ENCODE assay signal across 21 cellular contexts in genomic region chr14:97053941-97054340, GRCh38.
A peak's percentile ranks its signal among the peaks of the same experiment; 100 is the strongest.
DNase-seq lines count a peak whose midpoint lies in the region; ATAC-seq and TF ChIP-seq lines count a peak whose summit lies in the region.
"Had no signal": no experiment of that assay in that cellular context is flagged by ENCODE, and none has a peak within 500 bp of the region (broad histone marks: within the 10 kb centered on the region; RNA-seq: fewer than 3 reads in every experiment).

No MANE protein-coding gene starts in this region.

- no peak for ATAC-seq in activated naive CD8-positive, alpha-beta T cell treated with anti-CD3 and anti-CD28 coated beads, Interleukin-2, amount 10 ng/mL, durations not matched to agents 7 days and 5 days (ENCODE audit: low read depth)
- no peak for ATAC-seq in activated naive CD8-positive, alpha-beta T cell treated with anti-CD3 and anti-CD28 coated beads, Interleukin-2, amount 50 U/mL, for 24 hours
- peak; percentile 34 for ATAC-seq in Right ventricle myocardium superior (ENCODE audit: poor library complexity)
- no peak for ATAC-seq in heart left ventricle
- no peak for ATAC-seq in body of pancreas
- ATAC-seq: A549; CD8-positive, alpha-beta T cell; GM12878 had no signal

- no peaks in the 10 kb centered on the region for H3K79me2 ChIP-seq in neural cell (replicated peaks; ENCODE audit: insufficient read depth, low read length)

- no peaks in the 10 kb centered on the region for H3K9me2 ChIP-seq in neural cell (ENCODE audit: insufficient read depth, low read length)

- H2AFZ ChIP-seq in neural cell (ENCODE audit: low read depth, low read length) = no peak overlapping the region

- no peak overlapping the region for H3K4me2 ChIP-seq in neural cell (ENCODE audit: low read length)
- H3K4me2 ChIP-seq: A549; BLaER1 treated with 17β-estradiol and CSF1 and Interleukin-3, amounts not matched to agents 10 nM and 100 nM had no signal

- TF ChIP-seq CTCF in heart left ventricle (IDR thresholded peaks at IDR 0.05) = no peak
- TF ChIP-seq CTCF in neural cell (IDR thresholded peaks at IDR 0.05; ENCODE audit: poor library complexity, severe bottlenecking) = no peak
- TF ChIP-seq CTCF in body of pancreas (IDR thresholded peaks at IDR 0.05) = no peak

- intact Hi-C loops in Right ventricle myocardium superior (cut with DNase I) = no loop called here
- intact Hi-C loops in heart left ventricle (cut with DNase I) = no loop called here
- intact Hi-C loops in body of pancreas (cut with DNase I) = no loop called here

- H4K20me1 ChIP-seq in neural cell (ENCODE audit: insufficient read depth) = no peaks in the 10 kb centered on the region
- H4K20me1 ChIP-seq: BLaER1 treated with 17β-estradiol and CSF1 and Interleukin-3, amounts not matched to agents 10 nM and 100 nM had no signal

- H3K9ac ChIP-seq in neural cell (ENCODE audit: low read length) = no peak overlapping the region
- H3K9ac ChIP-seq: BLaER1 treated with 17β-estradiol and CSF1 and Interleukin-3, amounts not matched to agents 10 nM and 100 nM had no signal

- H3K4me1 ChIP-seq in heart left ventricle (no peaks in the 10 kb centered on the region), body of pancreas (no peaks in the 10 kb centered on the region)
- H3K4me1 ChIP-seq: A549, Caco-2 had no signal

- H3F3A ChIP-seq in neural cell (ENCODE audit: insufficient read depth, low read length, poor library complexity, severe bottlenecking) = no peaks in the 10 kb centered on the region

- no peak for TF ChIP-seq RAD21 in neural cell (conservative IDR thresholded peaks at IDR 0.05)

- no peak for TF ChIP-seq POLR2A in heart left ventricle (IDR thresholded peaks at IDR 0.05)
- no peak for TF ChIP-seq POLR2A in body of pancreas (IDR thresholded peaks at IDR 0.05)

- POLR2A ChIA-PET in activated naive CD8-positive, alpha-beta T cell treated with anti-CD3 and anti-CD28 coated beads, Interleukin-2, amount 10 ng/mL, durations not matched to agents 7 days and 5 days (lab: Charles Lee) = no interaction called here

- no peak for DNase-seq in activated naive CD8-positive, alpha-beta T cell treated with anti-CD3 and anti-CD28 coated beads, Interleukin-2, amount 10 ng/mL, durations not matched to agents 7 days and 5 days
- DNase-seq in activated naive CD8-positive, alpha-beta T cell treated with anti-CD3 and anti-CD28 coated beads, Interleukin-2, amount 50 U/mL, for 24 hours = no peak
- no peak for DNase-seq in Right ventricle myocardium superior
- DNase-seq in heart left ventricle = no peak
- peak; percentile 81 for DNase-seq in cerebellar cortex (ENCODE audit: low spot score)
- DNase-seq in body of pancreas = no peak
- DNase-seq in activated effector memory CD4-positive, alpha-beta T cell treated with anti-CD3 and anti-CD28 coated beads, Interleukin-2, amount 50 U/mL, for 16 hours = no peak
- DNase-seq: AML-193; Caco-2; Calu3; CD4-positive, alpha-beta T cell; CD8-positive, alpha-beta T cell; DMS79 treated with DMSO at 0.1 percent for 48 hours; GDM1 had no signal

- H3K27me3 Mint-ChIP-seq in activated naive CD8-positive, alpha-beta T cell treated with anti-CD3 and anti-CD28 coated beads, Interleukin-2, amount 10 ng/mL, durations not matched to agents 7 days and 5 days = peaks cover 2% of the 10 kb centered on the region
- H3K27me3 Mint-ChIP-seq in activated naive CD8-positive, alpha-beta T cell treated with anti-CD3 and anti-CD28 coated beads, Interleukin-2, amount 50 U/mL, for 24 hours = no peaks in the 10 kb centered on the region
- H3K27me3 Mint-ChIP-seq: B cell; CD4-positive, alpha-beta T cell had no signal

- H3K27me3 ChIP-seq in heart left ventricle (peaks cover 0 to 16% (median 0%) of the 10 kb centered on the region in 9 donors), neural cell (ENCODE audit: insufficient read depth, low read depth, low read length) (no peaks in the 10 kb centered on the region), body of pancreas (no peaks in the 10 kb centered on the region)
- H3K27me3 ChIP-seq: BLaER1 treated with 17β-estradiol and CSF1 and Interleukin-3, amounts not matched to agents 10 nM and 100 nM had no signal

- H3K4me3 ChIP-seq in heart left ventricle (no peak overlapping the region), neural cell (ENCODE audit: low read length) (no peak overlapping the region), body of pancreas (no peak overlapping the region)
- H3K4me3 ChIP-seq: A549; BLaER1 treated with 17β-estradiol and CSF1 and Interleukin-3, amounts not matched to agents 10 nM and 100 nM; GM12878 had no signal

- no peak overlapping the region for H3K4me3 Mint-ChIP-seq in activated naive CD8-positive, alpha-beta T cell treated with anti-CD3 and anti-CD28 coated beads, Interleukin-2, amount 10 ng/mL, durations not matched to agents 7 days and 5 days
- H3K4me3 Mint-ChIP-seq in activated naive CD8-positive, alpha-beta T cell treated with anti-CD3 and anti-CD28 coated beads, Interleukin-2, amount 50 U/mL, for 24 hours = no peak overlapping the region
- H3K4me3 Mint-ChIP-seq: B cell; CD4-positive, alpha-beta T cell; CD8-positive, alpha-beta T cell had no signal

- 48 to 63% (median 52%) methylated on average over 9 of the region's 9 CpGs for WGBS in heart left ventricle, 4 donors
- WGBS in body of pancreas, 2 donors = 71 to 74% methylated on average over 9 of the region's 9 CpGs

- H3K9me3 ChIP-seq in heart left ventricle (no peaks in the 10 kb centered on the region), neural cell (ENCODE audit: low read length) (no peaks in the 10 kb centered on the region), body of pancreas (no peaks in the 10 kb centered on the region)
- H3K9me3 ChIP-seq: A549; BLaER1 treated with 17β-estradiol and CSF1 and Interleukin-3, amounts not matched to agents 10 nM and 100 nM; Caco-2 had no signal

- no peaks in the 10 kb centered on the region for H3K9me3 Mint-ChIP-seq in activated naive CD8-positive, alpha-beta T cell treated with anti-CD3 and anti-CD28 coated beads, Interleukin-2, amount 10 ng/mL, durations not matched to agents 7 days and 5 days
- H3K9me3 Mint-ChIP-seq in activated naive CD8-positive, alpha-beta T cell treated with anti-CD3 and anti-CD28 coated beads, Interleukin-2, amount 50 U/mL, for 24 hours = no peaks in the 10 kb centered on the region
- H3K9me3 Mint-ChIP-seq: CD4-positive, alpha-beta T cell; CD8-positive, alpha-beta T cell had no signal

- no peaks in the 10 kb centered on the region for H3K36me3 ChIP-seq in heart left ventricle
- H3K36me3 ChIP-seq in neural cell (ENCODE audit: insufficient read depth, low read length) = no peaks in the 10 kb centered on the region
- H3K36me3 ChIP-seq in body of pancreas (replicated peaks in 1 of 2; ENCODE audit: insufficient read depth in 1 of 2, low read depth in 2 of 2) = no peaks in the 10 kb centered on the region
- H3K36me3 ChIP-seq: BLaER1 treated with 17β-estradiol and CSF1 and Interleukin-3, amounts not matched to agents 10 nM and 100 nM had no signal

- TF ChIP-seq EP300 in neural cell (conservative IDR thresholded peaks at IDR 0.05; ENCODE audit: poor library complexity, severe bottlenecking) = no peak

- peak overlapping the region; percentile 0 for H3K27ac Mint-ChIP-seq in activated naive CD8-positive, alpha-beta T cell treated with anti-CD3 and anti-CD28 coated beads, Interleukin-2, amount 10 ng/mL, durations not matched to agents 7 days and 5 days
- no peak overlapping the region for H3K27ac Mint-ChIP-seq in activated naive CD8-positive, alpha-beta T cell treated with anti-CD3 and anti-CD28 coated beads, Interleukin-2, amount 50 U/mL, for 24 hours
- H3K27ac Mint-ChIP-seq: B cell; CD4-positive, alpha-beta T cell; CD8-positive, alpha-beta T cell had no signal

- H3K27ac ChIP-seq in heart left ventricle (no peak overlapping the region), neural cell (ENCODE audit: low read length) (peak overlapping the region; percentile 83), body of pancreas (no peak overlapping the region)
- H3K27ac ChIP-seq: 22Rv1; A549; BLaER1 treated with 17β-estradiol and CSF1 and Interleukin-3, amounts not matched to agents 10 nM and 100 nM; C4-2B had no signal

- H3K36me3 Mint-ChIP-seq in activated naive CD8-positive, alpha-beta T cell treated with anti-CD3 and anti-CD28 coated beads, Interleukin-2, amount 10 ng/mL, durations not matched to agents 7 days and 5 days = no peaks in the 10 kb centered on the region
- H3K36me3 Mint-ChIP-seq in activated naive CD8-positive, alpha-beta T cell treated with anti-CD3 and anti-CD28 coated beads, Interleukin-2, amount 50 U/mL, for 24 hours (ENCODE audit: low read depth) = no peaks in the 10 kb centered on the region
- H3K36me3 Mint-ChIP-seq: CD8-positive, alpha-beta T cell had no signal

- no peaks in the 10 kb centered on the region for H3K4me1 Mint-ChIP-seq in activated naive CD8-positive, alpha-beta T cell treated with anti-CD3 and anti-CD28 coated beads, Interleukin-2, amount 10 ng/mL, durations not matched to agents 7 days and 5 days
- no peaks in the 10 kb centered on the region for H3K4me1 Mint-ChIP-seq in activated naive CD8-positive, alpha-beta T cell treated with anti-CD3 and anti-CD28 coated beads, Interleukin-2, amount 50 U/mL, for 24 hours
- H3K4me1 Mint-ChIP-seq: B cell had no signal

TF ChIP-seq in neural cell, 6 proteins besides CTCF, POLR2A, EP300 and RAD21:
- peak; percentile 35 for TF ChIP-seq REST (IDR thresholded peaks at IDR 0.05; ENCODE audit: borderline replicate concordance)
- no peak for TF ChIP-seq TAF1 (IDR thresholded peaks at IDR 0.05; ENCODE audit: low read depth)
TF ChIP-seq in neural cell: peak in this region for 1.
